ENCODE assay signal across 1 cellular context in the genomic region with DNA sequence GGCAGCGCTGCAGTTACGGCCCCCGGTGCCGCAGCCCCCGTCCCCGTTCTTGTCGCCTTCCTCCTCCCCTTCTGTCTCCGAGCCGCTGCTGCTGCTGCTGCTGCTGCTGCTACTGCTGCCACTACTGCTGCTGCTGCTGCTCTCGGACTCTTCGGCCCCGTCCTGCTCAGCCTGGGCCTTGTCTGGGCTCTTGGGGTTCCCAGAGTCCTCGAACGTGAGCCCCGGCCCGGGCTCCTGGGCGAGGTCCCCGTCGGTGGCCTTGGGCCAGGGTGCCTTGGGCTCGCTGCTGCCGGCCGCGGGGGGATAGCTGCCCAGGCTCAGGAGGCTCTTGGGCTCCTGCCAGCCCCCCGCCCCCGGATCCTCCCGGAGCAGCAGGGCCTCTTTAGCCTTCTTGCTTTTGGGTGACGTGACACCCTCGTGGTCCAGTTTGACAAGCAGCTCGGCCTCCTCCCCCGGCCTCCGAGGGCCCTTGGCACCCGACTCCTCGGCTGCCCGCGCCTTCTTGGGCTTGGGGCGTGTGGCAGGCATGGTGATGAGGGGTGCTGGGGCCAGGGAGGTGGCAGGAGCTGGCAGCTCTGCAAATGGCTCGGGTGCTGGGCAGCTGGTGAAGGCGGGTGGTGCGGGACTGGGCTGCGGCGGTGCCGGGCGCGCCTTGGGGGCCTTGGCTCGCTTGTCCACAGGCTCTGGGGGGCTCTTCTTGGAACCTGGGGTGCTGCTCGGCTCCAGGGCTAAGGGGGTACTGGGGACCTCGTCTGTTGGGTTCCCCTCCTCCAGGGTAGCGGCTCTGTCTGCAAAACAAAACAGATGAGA. TPM values are rescaled to one million over a fixed set of nuclear protein-coding genes. Genes with fewer than 3 reads are reported as not detected.
"Had no signal": no experiment of that assay in that cellular context is flagged by ENCODE, and none has a peak within 500 bp of the region (broad histone marks: within the 10 kb centered on the region; RNA-seq: fewer than 3 reads in every experiment).

No MANE protein-coding gene starts in this region.

RNA-seq across cellular contexts. Expression of a gene that starts 30.5 kb away (rescaled TPM):
- polyA plus RNA-seq: IgD-negative memory B cell had no signal
